1 cellular context compared by ENCODE assay signal in the genomic region with DNA sequence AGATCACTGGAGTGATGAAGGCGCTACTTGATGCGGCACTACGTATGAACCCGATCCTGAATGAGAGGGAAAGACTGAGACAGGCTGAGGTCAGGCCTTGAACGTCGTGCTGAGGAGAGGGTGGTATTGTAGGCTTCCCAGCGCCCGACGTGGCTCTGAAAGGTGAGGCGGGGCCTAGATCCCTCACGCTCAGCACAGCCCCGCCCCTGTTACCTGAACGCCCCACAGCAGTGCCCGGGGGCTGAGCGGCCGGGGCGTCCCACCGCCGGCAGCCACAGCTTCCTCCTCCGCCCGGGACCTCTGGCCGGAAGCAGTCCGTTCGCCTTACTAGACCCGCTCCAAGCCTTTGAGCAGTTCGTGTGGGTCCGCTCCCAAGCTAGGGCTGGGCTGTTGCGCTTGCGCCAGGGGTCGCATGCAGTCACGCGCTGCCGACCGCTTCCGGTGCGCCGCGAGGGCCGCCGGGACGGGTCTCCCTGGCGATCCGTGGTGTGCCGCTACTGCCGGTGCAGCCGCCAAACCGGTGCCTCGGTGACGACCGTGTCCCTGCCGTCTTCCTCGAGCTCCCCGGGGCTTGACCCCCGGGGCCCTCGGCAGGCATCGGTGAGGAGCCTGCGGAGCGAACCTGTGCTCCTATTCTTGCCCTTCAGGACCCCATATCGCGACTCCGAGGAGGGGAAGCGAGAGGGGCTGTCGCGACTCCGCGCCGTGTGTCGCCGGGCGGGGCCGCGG.
A peak's percentile ranks its signal among the peaks of the same experiment; 100 is the strongest.
TF ChIP-seq lines count a peak whose summit lies in the region.

A gene with protein sequence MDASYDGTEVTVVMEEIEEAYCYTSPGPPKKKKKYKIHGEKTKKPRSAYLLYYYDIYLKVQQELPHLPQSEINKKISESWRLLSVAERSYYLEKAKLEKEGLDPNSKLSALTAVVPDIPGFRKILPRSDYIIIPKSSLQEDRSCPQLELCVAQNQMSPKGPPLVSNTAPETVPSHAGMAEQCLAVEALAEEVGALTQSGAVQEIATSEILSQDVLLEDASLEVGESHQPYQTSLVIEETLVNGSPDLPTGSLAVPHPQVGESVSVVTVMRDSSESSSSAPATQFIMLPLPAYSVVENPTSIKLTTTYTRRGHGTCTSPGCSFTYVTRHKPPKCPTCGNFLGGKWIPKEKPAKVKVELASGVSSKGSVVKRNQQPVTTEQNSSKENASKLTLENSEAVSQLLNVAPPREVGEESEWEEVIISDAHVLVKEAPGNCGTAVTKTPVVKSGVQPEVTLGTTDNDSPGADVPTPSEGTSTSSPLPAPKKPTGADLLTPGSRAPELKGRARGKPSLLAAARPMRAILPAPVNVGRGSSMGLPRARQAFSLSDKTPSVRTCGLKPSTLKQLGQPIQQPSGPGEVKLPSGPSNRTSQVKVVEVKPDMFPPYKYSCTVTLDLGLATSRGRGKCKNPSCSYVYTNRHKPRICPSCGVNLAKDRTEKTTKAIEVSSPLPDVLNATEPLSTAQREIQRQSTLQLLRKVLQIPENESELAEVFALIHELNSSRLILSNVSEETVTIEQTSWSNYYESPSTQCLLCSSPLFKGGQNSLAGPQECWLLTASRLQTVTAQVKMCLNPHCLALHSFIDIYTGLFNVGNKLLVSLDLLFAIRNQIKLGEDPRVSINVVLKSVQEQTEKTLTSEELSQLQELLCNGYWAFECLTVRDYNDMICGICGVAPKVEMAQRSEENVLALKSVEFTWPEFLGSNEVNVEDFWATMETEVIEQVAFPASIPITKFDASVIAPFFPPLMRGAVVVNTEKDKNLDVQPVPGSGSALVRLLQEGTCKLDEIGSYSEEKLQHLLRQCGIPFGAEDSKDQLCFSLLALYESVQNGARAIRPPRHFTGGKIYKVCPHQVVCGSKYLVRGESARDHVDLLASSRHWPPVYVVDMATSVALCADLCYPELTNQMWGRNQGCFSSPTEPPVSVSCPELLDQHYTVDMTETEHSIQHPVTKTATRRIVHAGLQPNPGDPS (N-terminal part only) (plus strand): TSS at position 479 of the 729 bp plus-strand sequence. CDS start 4,114 bp downstream, outside the sequence.
A gene (minus strand): TSS at position 394 of the 729 bp plus-strand sequence. CDS start 4,306 bp downstream, outside the sequence.

TF ChIP-seq in K562, 482 proteins besides CTCF, POLR2A, EP300 and RAD21 (continued from another document and continues in another):
- TF ChIP-seq, protein P1, sequence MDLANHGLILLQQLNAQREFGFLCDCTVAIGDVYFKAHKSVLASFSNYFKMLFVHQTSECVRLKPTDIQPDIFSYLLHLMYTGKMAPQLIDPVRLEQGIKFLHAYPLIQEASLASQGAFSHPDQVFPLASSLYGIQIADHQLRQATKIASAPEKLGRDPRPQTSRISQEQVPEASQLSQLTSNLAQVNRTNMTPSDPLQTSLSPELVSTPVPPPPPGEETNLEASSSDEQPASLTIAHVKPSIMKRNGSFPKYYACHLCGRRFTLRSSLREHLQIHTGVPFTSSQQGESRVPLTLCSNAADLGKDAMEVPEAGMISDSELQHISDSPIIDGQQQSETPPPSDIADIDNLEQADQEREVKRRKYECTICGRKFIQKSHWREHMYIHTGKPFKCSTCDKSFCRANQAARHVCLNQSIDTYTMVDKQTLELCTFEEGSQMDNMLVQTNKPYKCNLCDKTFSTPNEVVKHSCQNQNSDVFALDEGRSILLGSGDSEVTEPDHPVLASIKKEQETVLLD (IDR thresholded peaks at IDR 0.05) = peak; percentile 92
- TF ChIP-seq FOS (IDR thresholded peaks at IDR 0.05; ENCODE audit: extremely low read depth, insufficient read length) (no peak), TSC22D4 (tag; IDR thresholded peaks at IDR 0.05) (no peak), XRCC4 (IDR thresholded peaks at IDR 0.05; ENCODE audit: extremely low read depth, insufficient read depth, insufficient read length) (no peak), PCBP2 (IDR thresholded peaks at IDR 0.05; ENCODE audit: low read depth, low read length, poor library complexity, severe bottlenecking) (no peak), KDM5B (IDR thresholded peaks at IDR 0.05; ENCODE audit: insufficient replicate concordance, low read depth, low read length) (peak; percentile 82), NCOA2 (IDR thresholded peaks at IDR 0.05; ENCODE audit: partially characterized antibody in 2 of 2) (no peak), RBM22 (IDR thresholded peaks at IDR 0.05; ENCODE audit: low read depth, low read length, poor library complexity, severe bottlenecking) (no peak), FOXK1 (CRISPR knock-in tag; IDR thresholded peaks at IDR 0.05; ENCODE audit: borderline replicate concordance) (peak; percentile 85; the same call in 1 of the 2 replicates), ZNF75A (CRISPR knock-in tag; IDR thresholded peaks at IDR 0.05) (no peak), MCM5 (IDR thresholded peaks at IDR 0.05; ENCODE audit: low read depth) (no peak), TBL1XR1 (IDR thresholded peaks at IDR 0.05; ENCODE audit: low read length in 2 of 2) (peak in 1 of 2 experiments; percentile 76; a peak in 1 of 4 replicates), NELFE (IDR thresholded peaks at IDR 0.05; ENCODE audit: insufficient read depth, insufficient read length) (no peak), RBBP5 (IDR thresholded peaks at IDR 0.05; ENCODE audit: borderline replicate concordance, insufficient read depth, low read length, poor library complexity, severe bottlenecking) (peak; percentile 89), ERF (CRISPR knock-in tag; IDR thresholded peaks at IDR 0.05) (0 out of 2 replicates have a peak, but pooled peaks have one; percentile 66), HNRNPL (IDR thresholded peaks at IDR 0.05; ENCODE audit: low read depth, low read length) (0 out of 2 replicates have a peak, but pooled peaks have one; percentile 34), SMARCE1 (IDR thresholded peaks at IDR 0.05) (no peak), MTA3 (IDR thresholded peaks at IDR 0.05; ENCODE audit: borderline replicate concordance) (peak; percentile 92; the same call in 1 of the 2 replicates), KDM1A (IDR thresholded peaks at IDR 0.05) (no peak), POLR2B (IDR thresholded peaks at IDR 0.05; ENCODE audit: low read depth, partially characterized antibody) (peak; percentile 71), FOXA1 (IDR thresholded peaks at IDR 0.05; ENCODE audit: borderline replicate concordance) (no peak), ZFP36 (IDR thresholded peaks at IDR 0.05; ENCODE audit: low read depth, low read length, partially characterized antibody) (peak; percentile 44), RHOXF2B (CRISPR knock-in tag; conservative IDR thresholded peaks at IDR 0.05) (no peak), ZNF696 (CRISPR knock-in tag; conservative IDR thresholded peaks at IDR 0.05) (no peak), ZNF3 (CRISPR knock-in tag; IDR thresholded peaks at IDR 0.05) (no peak), NR2C1 (IDR thresholded peaks at IDR 0.05) (peak; percentile 96), NR2C1 (tag; IDR thresholded peaks at IDR 0.05) (peak; percentile 98), NCOA4 (IDR thresholded peaks at IDR 0.05; ENCODE audit: partially characterized antibody) (no peak), MTA1 (IDR thresholded peaks at IDR 0.05; ENCODE audit: borderline replicate concordance) (peak; percentile 92), NCOR1 (IDR thresholded peaks at IDR 0.05) (no peak), SRF (CRISPR knock-in tag; IDR thresholded peaks at IDR 0.05) (peak in 1 of 2 experiments; percentile 77; a peak in 2 of 4 replicates), GATAD2A (IDR thresholded peaks at IDR 0.05) (0 out of 2 replicates have a peak, but pooled peaks have one; percentile 49), BHLHE40 (IDR thresholded peaks at IDR 0.05; ENCODE audit: low read length) (peak; percentile 95), HDAC1 (IDR thresholded peaks at IDR 0.05) (peak in 1 of 2 experiments; percentile 70; a peak in 2 of 4 replicates), NFIX (CRISPR knock-in tag; IDR thresholded peaks at IDR 0.05; ENCODE audit: low read depth) (no peak), RFX7 (CRISPR knock-in tag; IDR thresholded peaks at IDR 0.05) (no peak), SREBF1 (IDR thresholded peaks at IDR 0.05; ENCODE audit: borderline replicate concordance, low read depth, low read length) (peak; percentile 86; the same call in 1 of the 2 replicates)
- TF ChIP-seq, protein P2, sequence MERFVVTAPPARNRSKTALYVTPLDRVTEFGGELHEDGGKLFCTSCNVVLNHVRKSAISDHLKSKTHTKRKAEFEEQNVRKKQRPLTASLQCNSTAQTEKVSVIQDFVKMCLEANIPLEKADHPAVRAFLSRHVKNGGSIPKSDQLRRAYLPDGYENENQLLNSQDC (CRISPR knock-in tag; IDR thresholded peaks at IDR 0.05) = no peak
- TF ChIP-seq, protein P3, sequence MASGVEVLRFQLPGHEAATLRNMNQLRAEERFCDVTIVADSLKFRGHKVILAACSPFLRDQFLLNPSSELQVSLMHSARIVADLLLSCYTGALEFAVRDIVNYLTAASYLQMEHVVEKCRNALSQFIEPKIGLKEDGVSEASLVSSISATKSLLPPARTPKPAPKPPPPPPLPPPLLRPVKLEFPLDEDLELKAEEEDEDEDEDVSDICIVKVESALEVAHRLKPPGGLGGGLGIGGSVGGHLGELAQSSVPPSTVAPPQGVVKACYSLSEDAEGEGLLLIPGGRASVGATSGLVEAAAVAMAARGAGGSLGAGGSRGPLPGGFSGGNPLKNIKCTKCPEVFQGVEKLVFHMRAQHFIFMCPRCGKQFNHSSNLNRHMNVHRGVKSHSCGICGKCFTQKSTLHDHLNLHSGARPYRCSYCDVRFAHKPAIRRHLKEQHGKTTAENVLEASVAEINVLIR (CRISPR knock-in tag; IDR thresholded peaks at IDR 0.05) = peak; percentile 76
- TF ChIP-seq, protein P4, sequence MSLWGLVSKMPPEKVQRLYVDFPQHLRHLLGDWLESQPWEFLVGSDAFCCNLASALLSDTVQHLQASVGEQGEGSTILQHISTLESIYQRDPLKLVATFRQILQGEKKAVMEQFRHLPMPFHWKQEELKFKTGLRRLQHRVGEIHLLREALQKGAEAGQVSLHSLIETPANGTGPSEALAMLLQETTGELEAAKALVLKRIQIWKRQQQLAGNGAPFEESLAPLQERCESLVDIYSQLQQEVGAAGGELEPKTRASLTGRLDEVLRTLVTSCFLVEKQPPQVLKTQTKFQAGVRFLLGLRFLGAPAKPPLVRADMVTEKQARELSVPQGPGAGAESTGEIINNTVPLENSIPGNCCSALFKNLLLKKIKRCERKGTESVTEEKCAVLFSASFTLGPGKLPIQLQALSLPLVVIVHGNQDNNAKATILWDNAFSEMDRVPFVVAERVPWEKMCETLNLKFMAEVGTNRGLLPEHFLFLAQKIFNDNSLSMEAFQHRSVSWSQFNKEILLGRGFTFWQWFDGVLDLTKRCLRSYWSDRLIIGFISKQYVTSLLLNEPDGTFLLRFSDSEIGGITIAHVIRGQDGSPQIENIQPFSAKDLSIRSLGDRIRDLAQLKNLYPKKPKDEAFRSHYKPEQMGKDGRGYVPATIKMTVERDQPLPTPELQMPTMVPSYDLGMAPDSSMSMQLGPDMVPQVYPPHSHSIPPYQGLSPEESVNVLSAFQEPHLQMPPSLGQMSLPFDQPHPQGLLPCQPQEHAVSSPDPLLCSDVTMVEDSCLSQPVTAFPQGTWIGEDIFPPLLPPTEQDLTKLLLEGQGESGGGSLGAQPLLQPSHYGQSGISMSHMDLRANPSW (CRISPR knock-in tag; IDR thresholded peaks at IDR 0.05) = no peak
- TF ChIP-seq, protein P5, sequence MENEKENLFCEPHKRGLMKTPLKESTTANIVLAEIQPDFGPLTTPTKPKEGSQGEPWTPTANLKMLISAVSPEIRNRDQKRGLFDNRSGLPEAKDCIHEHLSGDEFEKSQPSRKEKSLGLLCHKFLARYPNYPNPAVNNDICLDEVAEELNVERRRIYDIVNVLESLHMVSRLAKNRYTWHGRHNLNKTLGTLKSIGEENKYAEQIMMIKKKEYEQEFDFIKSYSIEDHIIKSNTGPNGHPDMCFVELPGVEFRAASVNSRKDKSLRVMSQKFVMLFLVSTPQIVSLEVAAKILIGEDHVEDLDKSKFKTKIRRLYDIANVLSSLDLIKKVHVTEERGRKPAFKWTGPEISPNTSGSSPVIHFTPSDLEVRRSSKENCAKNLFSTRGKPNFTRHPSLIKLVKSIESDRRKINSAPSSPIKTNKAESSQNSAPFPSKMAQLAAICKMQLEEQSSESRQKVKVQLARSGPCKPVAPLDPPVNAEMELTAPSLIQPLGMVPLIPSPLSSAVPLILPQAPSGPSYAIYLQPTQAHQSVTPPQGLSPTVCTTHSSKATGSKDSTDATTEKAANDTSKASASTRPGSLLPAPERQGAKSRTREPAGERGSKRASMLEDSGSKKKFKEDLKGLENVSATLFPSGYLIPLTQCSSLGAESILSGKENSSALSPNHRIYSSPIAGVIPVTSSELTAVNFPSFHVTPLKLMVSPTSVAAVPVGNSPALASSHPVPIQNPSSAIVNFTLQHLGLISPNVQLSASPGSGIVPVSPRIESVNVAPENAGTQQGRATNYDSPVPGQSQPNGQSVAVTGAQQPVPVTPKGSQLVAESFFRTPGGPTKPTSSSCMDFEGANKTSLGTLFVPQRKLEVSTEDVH (IDR thresholded peaks at IDR 0.05; ENCODE audit: low read depth, partially characterized antibody) = peak; percentile 84
- TF ChIP-seq, protein P6, sequence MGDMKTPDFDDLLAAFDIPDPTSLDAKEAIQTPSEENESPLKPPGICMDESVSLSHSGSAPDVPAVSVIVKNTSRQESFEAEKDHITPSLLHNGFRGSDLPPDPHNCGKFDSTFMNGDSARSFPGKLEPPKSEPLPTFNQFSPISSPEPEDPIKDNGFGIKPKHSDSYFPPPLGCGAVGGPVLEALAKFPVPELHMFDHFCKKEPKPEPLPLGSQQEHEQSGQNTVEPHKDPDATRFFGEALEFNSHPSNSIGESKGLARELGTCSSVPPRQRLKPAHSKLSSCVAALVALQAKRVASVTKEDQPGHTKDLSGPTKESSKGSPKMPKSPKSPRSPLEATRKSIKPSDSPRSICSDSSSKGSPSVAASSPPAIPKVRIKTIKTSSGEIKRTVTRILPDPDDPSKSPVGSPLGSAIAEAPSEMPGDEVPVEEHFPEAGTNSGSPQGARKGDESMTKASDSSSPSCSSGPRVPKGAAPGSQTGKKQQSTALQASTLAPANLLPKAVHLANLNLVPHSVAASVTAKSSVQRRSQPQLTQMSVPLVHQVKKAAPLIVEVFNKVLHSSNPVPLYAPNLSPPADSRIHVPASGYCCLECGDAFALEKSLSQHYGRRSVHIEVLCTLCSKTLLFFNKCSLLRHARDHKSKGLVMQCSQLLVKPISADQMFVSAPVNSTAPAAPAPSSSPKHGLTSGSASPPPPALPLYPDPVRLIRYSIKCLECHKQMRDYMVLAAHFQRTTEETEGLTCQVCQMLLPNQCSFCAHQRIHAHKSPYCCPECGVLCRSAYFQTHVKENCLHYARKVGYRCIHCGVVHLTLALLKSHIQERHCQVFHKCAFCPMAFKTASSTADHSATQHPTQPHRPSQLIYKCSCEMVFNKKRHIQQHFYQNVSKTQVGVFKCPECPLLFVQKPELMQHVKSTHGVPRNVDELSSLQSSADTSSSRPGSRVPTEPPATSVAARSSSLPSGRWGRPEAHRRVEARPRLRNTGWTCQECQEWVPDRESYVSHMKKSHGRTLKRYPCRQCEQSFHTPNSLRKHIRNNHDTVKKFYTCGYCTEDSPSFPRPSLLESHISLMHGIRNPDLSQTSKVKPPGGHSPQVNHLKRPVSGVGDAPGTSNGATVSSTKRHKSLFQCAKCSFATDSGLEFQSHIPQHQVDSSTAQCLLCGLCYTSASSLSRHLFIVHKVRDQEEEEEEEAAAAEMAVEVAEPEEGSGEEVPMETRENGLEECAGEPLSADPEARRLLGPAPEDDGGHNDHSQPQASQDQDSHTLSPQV (IDR thresholded peaks at IDR 0.05) = peak; percentile 42; the same call in 1 of the 2 replicates
